ENCODE assay signal across 8 cellular contexts in genomic region chr17:21574611-21575255, GRCh38.
DNase-seq lines count a peak whose midpoint lies in the region; ATAC-seq and TF ChIP-seq lines count a peak whose summit lies in the region.
"Not testable (repeated sequence)": the region's sequence is repeated elsewhere in the genome, so short reads cannot be mapped to it uniquely, and the experiment has no call there.

No MANE protein-coding gene starts in this region.

- not testable (repeated sequence) for H3K36me3 Mint-ChIP-seq in memory B cell

- peak overlapping the region; percentile 68 for H3K4me2 ChIP-seq in SK-N-SH

- H3K27me3 Mint-ChIP-seq in memory B cell: not testable (repeated sequence)

- not testable (repeated sequence) for H3K79me2 ChIP-seq in SK-N-SH (ENCODE audit: insufficient read depth)

- H3K4me3 ChIP-seq in BE2C (ENCODE audit: low read depth, low read length) (peak overlapping the region; percentile 28), SK-N-SH (ENCODE audit: low read depth in 2 of 2, low read length in 1 of 2) (peak overlapping the region; percentile 58 to 67), esophagus muscularis mucosa (peak overlapping the region; percentile 53 to 62 (median 58)), left ventricle myocardium inferior (peak overlapping the region; percentile 73), stomach smooth muscle (ENCODE audit: low read length in 2 of 2) (peak overlapping the region; percentile 77 to 81)
- not testable (repeated sequence) for H3K4me3 ChIP-seq in body of pancreas

- CTCF ChIA-PET in SK-N-SH (lab: Yijun Ruan, JAX): not testable (repeated sequence)

- not testable (repeated sequence) for H3K9me2 ChIP-seq in SK-N-SH

- peak; percentile 52 for ATAC-seq in body of pancreas
- not testable (repeated sequence) for ATAC-seq in memory B cell (ENCODE audit: low read depth)
- ATAC-seq in sciatic nerve: peak; percentile 16

- H3K9me3 Mint-ChIP-seq in memory B cell: not testable (repeated sequence)

- H3K9me3 ChIP-seq in BE2C; SK-N-SH; body of pancreas; esophagus muscularis mucosa; stomach smooth muscle (ENCODE audit: control insufficient read depth in 2 of 2, low read length in 2 of 2): not testable (repeated sequence)
- H3K9me3 ChIP-seq in left ventricle myocardium inferior (replicated peaks): peaks cover 11% of the 10 kb centered on the region

- H2AFZ ChIP-seq in SK-N-SH (ENCODE audit: low read depth): peak overlapping the region; percentile 87; the same call in 1 of the 2 replicates

- DNase-seq in BE2C; SK-N-SH; body of pancreas; esophagus muscularis mucosa (ENCODE audit: extremely low spot score); left ventricle myocardium inferior; memory B cell (ENCODE audit: low spot score in 2 of 2); sciatic nerve (ENCODE audit: low spot score): not testable (repeated sequence)

- TF ChIP-seq RAD21 in SK-N-SH (IDR thresholded peaks at IDR 0.05; ENCODE audit: low read length): not testable (repeated sequence)

- H3K9ac ChIP-seq in SK-N-SH: not testable (repeated sequence)
- H3K9ac ChIP-seq in stomach smooth muscle (ENCODE audit: low read length in 2 of 2): peak overlapping the region in 1 of 2 donors; percentile 66

- WGBS in SK-N-SH (ENCODE audit: low lambda C conversion rate): 54% methylated on average over 4 of the region's 16 CpGs
- 41% methylated on average over 4 of the region's 16 CpGs; no CpG with 5 or more reads in 1 of the 2 donors for WGBS in body of pancreas, 2 donors
- WGBS in esophagus muscularis mucosa: 41% methylated on average over 3 of the region's 16 CpGs

- not testable (repeated sequence) for H3K36me3 ChIP-seq in BE2C; SK-N-SH (replicated peaks in 1 of 2; ENCODE audit: control insufficient read depth in 1 of 2, insufficient read depth in 2 of 2, low read length in 1 of 2); body of pancreas (replicated peaks in 1 of 2; ENCODE audit: insufficient read depth in 1 of 2, low read depth in 2 of 2); esophagus muscularis mucosa; left ventricle myocardium inferior; stomach smooth muscle (ENCODE audit: control insufficient read depth in 2 of 2, insufficient read depth in 2 of 2, low read length in 2 of 2)

- H3K4me1 Mint-ChIP-seq in memory B cell: not testable (repeated sequence)

- not testable (repeated sequence) for H3F3A ChIP-seq in SK-N-SH (replicated peaks; ENCODE audit: insufficient read depth)

- H3K27ac Mint-ChIP-seq in memory B cell: not testable (repeated sequence)

- peak overlapping the region; percentile 61 for H3K4me3 Mint-ChIP-seq in memory B cell

- not testable (repeated sequence) for H4K20me1 ChIP-seq in SK-N-SH (ENCODE audit: insufficient read depth)

- POLR2A ChIA-PET in SK-N-SH (lab: Yijun Ruan, JAX): not testable (repeated sequence)

- TF ChIP-seq POLR2A in body of pancreas (IDR thresholded peaks at IDR 0.05); esophagus muscularis mucosa (IDR thresholded peaks at IDR 0.05; ENCODE audit: low read depth): not testable (repeated sequence)

- not testable (repeated sequence) for H3K4me1 ChIP-seq in BE2C; SK-N-SH (ENCODE audit: control insufficient read depth in 1 of 2, insufficient read depth in 2 of 2, low read depth in 1 of 2, low read length in 1 of 2); body of pancreas; esophagus muscularis mucosa; left ventricle myocardium inferior
- H3K4me1 ChIP-seq in stomach smooth muscle (ENCODE audit: control insufficient read depth, insufficient read depth, low read length): peaks cover 14% of the 10 kb centered on the region

- intact Hi-C loops in body of pancreas (cut with DNase I); esophagus muscularis mucosa (cut with DNase I); left ventricle myocardium inferior (cut with micrococcal nuclease); sciatic nerve (cut with DNase I): not testable (repeated sequence)

- H3K27ac ChIP-seq in SK-N-SH (ENCODE audit: low read depth in 2 of 2, low read length in 1 of 2); body of pancreas; left ventricle myocardium inferior (replicated peaks); stomach smooth muscle (ENCODE audit: low read length): not testable (repeated sequence)
- peak overlapping the region in 1 of 4 donors; percentile 43 for H3K27ac ChIP-seq in esophagus muscularis mucosa (replicated peaks in 1 of 4)

- not testable (repeated sequence) for H3K27me3 ChIP-seq in BE2C; SK-N-SH (ENCODE audit: insufficient read depth); body of pancreas; esophagus muscularis mucosa; left ventricle myocardium inferior (ENCODE audit: low read depth); stomach smooth muscle (ENCODE audit: control insufficient read depth in 1 of 2, insufficient read depth in 2 of 2, low read length in 2 of 2)

- TF ChIP-seq CTCF in BE2C (IDR thresholded peaks at IDR 0.05; ENCODE audit: low read depth, low read length); SK-N-SH (IDR thresholded peaks at IDR 0.05); body of pancreas (IDR thresholded peaks at IDR 0.05); esophagus muscularis mucosa (IDR thresholded peaks at IDR 0.05); left ventricle myocardium inferior (IDR thresholded peaks at IDR 0.05; ENCODE audit: borderline replicate concordance): not testable (repeated sequence)

- TF ChIP-seq EP300 in SK-N-SH (IDR thresholded peaks at IDR 0.05; ENCODE audit: borderline replicate concordance in 1 of 2, low read depth in 1 of 2, low read length in 1 of 2); esophagus muscularis mucosa (IDR thresholded peaks at IDR 0.05): not testable (repeated sequence)
